24 cellular contexts compared by ENCODE assay signal in genomic region chr2:119681196-119681867, GRCh38. TPM values are rescaled to one million over a fixed set of nuclear protein-coding genes. Genes with fewer than 3 reads are reported as not detected.
DNase-seq lines count a peak whose midpoint lies in the region; ATAC-seq and TF ChIP-seq lines count a peak whose summit lies in the region.
"Had no signal": no experiment of that assay in that cellular context is flagged by ENCODE, and none has a peak within 500 bp of the region (broad histone marks: within the 10 kb centered on the region; RNA-seq: fewer than 3 reads in every experiment).

No MANE protein-coding gene starts in this region.

- ATAC-seq in stimulated activated naive CD8-positive, alpha-beta T cell treated with anti-CD3 and anti-CD28 coated beads, Interleukin-15, Interleukin-2, amounts not matched to agents 100 U/mL and 50 U/mL, for 24 hours, result no peak
- ATAC-seq in naive thymus-derived CD8-positive, alpha-beta T cell, result no peak
- ATAC-seq in GM18505 (IDR thresholded peaks at IDR 0.05; ENCODE audit: unreplicated experiment) (no peak), left lung (no peak)
- ATAC-seq: GM23338 had no signal

- no peaks in the 10 kb centered on the region for H3K27me3 Mint-ChIP-seq in stimulated activated naive CD8-positive, alpha-beta T cell treated with anti-CD3 and anti-CD28 coated beads, Interleukin-15, Interleukin-2, amounts not matched to agents 100 ng/mL and 50 ng/mL, for 24 hours
- H3K27me3 Mint-ChIP-seq in activated T-helper 1 cell treated with anti-CD3 and anti-CD28 coated beads, Interleukin-12 subunit alpha, Interleukin-12 subunit beta, Interleukin-2, Interleukin-4 antibody, amounts not matched to agents 30 ng/mL and 10 ng/mL and 1 ng/mL, durations not matched to agents 14 hours and 24 hours and 36 hours (ENCODE audit: insufficient read depth), result no peaks in the 10 kb centered on the region
- H3K27me3 Mint-ChIP-seq in naive thymus-derived CD8-positive, alpha-beta T cell, result no peaks in the 10 kb centered on the region
- H3K27me3 Mint-ChIP-seq: activated CD4-positive, alpha-beta T cell treated with anti-CD3 and anti-CD28 coated beads, Interleukin-2, amount 10 ng/mL, durations not matched to agents 7 days and 5 days had no signal

- POLR2A ChIA-PET in naive thymus-derived CD8-positive, alpha-beta T cell (lab: Charles Lee), result interaction anchor here (0.6 to 5.6 kb wide), 2 partner anchors 14 to 272 kb away, joined by 4 to 57 read pairs; no protein-coding TSS in a partner anchor

- no peak for DNase-seq in stimulated activated naive CD8-positive, alpha-beta T cell treated with anti-CD3 and anti-CD28 coated beads, Interleukin-15, Interleukin-2, amounts not matched to agents 100 U/mL and 50 U/mL, for 24 hours
- DNase-seq in activated T-helper 1 cell treated with anti-CD3 and anti-CD28 coated beads, Interleukin-12 subunit alpha, Interleukin-12 subunit beta, Interleukin-2, Interleukin-4 antibody, amounts not matched to agents 30 ng/mL and 10 ng/mL and 1 ng/mL, durations not matched to agents 14 hours and 24 hours and 36 hours (ENCODE audit: low spot score), result no peak
- no peak for DNase-seq in naive thymus-derived CD8-positive, alpha-beta T cell
- DNase-seq in cerebellar nuclear complex (lab: John Stamatoyannopoulos, UW) (no peak), left lung (no peak)
- DNase-seq: activated CD4-positive, alpha-beta T cell treated with anti-CD3 and anti-CD28 coated beads, Interleukin-2, amount 10 ng/mL, durations not matched to agents 7 days and 5 days; activated CD8-positive, alpha-beta memory T cell treated with anti-CD3 and anti-CD28 coated beads, Interleukin-2, amount 50 U/mL, for 48 hours; activated naive CD4-positive, alpha-beta T cell treated with anti-CD3 and anti-CD28 coated beads, Interleukin-2, amount 10 ng/mL, durations not matched to agents 7 days and 5 days; DMS79 treated with DMSO at 0.1 percent for 48 hours; KBM-7; kidney glomerular epithelial cell; MM.1S; NCI-H1417; NCI-H2081 treated with DMSO at 0.1 percent for 48 hours; NCI-H446; retina; stimulated activated CD4-positive, alpha-beta T cell treated with anti-CD3 and anti-CD28 coated beads, Interleukin-12 subunit alpha, Interleukin-12 subunit beta, amount 100 ng/mL, for 4 hours; stimulated activated CD4-positive, alpha-beta T cell treated with anti-CD3 and anti-CD28 coated beads, Interleukin-4, amount 100 ng/mL, for 24 hours; stimulated activated naive CD4-positive, alpha-beta T cell treated with Interleukin-2 at 50 U/mL for 16 hours had no signal

- H3K27me3 ChIP-seq in left lung, result no peaks in the 10 kb centered on the region
- H3K27me3 ChIP-seq: tibial artery had no signal

- peaks cover 0 to 12% of the 10 kb centered on the region in 2 donors for H3K36me3 ChIP-seq in left lung

- H3K4me3 Mint-ChIP-seq in stimulated activated naive CD8-positive, alpha-beta T cell treated with anti-CD3 and anti-CD28 coated beads, Interleukin-15, Interleukin-2, amounts not matched to agents 100 ng/mL and 50 ng/mL, for 24 hours, result peak overlapping the region; percentile 95
- peak overlapping the region; percentile 96 for H3K4me3 Mint-ChIP-seq in activated T-helper 1 cell treated with anti-CD3 and anti-CD28 coated beads, Interleukin-12 subunit alpha, Interleukin-12 subunit beta, Interleukin-2, Interleukin-4 antibody, amounts not matched to agents 30 ng/mL and 10 ng/mL and 1 ng/mL, durations not matched to agents 14 hours and 24 hours and 36 hours
- H3K4me3 Mint-ChIP-seq in naive thymus-derived CD8-positive, alpha-beta T cell, result peak overlapping the region in 9 of 10 donors; percentile 32 to 97 (median 61)

- peaks cover 8 to 14% of the 10 kb centered on the region in 2 donors for H3K4me1 ChIP-seq in left lung

- peaks cover 12% of the 10 kb centered on the region for H3K36me3 Mint-ChIP-seq in stimulated activated naive CD8-positive, alpha-beta T cell treated with anti-CD3 and anti-CD28 coated beads, Interleukin-15, Interleukin-2, amounts not matched to agents 100 ng/mL and 50 ng/mL, for 24 hours (ENCODE audit: low read depth)
- H3K36me3 Mint-ChIP-seq in activated T-helper 1 cell treated with anti-CD3 and anti-CD28 coated beads, Interleukin-12 subunit alpha, Interleukin-12 subunit beta, Interleukin-2, Interleukin-4 antibody, amounts not matched to agents 30 ng/mL and 10 ng/mL and 1 ng/mL, durations not matched to agents 14 hours and 24 hours and 36 hours (ENCODE audit: low read depth), result peaks cover 9% of the 10 kb centered on the region
- peaks cover 0 to 17% (median 0%) of the 10 kb centered on the region in 3 donors for H3K36me3 Mint-ChIP-seq in naive thymus-derived CD8-positive, alpha-beta T cell

- TF ChIP-seq CTCF in left lung (IDR thresholded peaks at IDR 0.05), result no peak

- H3K9me3 ChIP-seq in left lung, result no peaks in the 10 kb centered on the region
- H3K9me3 ChIP-seq: tibial artery had no signal

- H3K9me3 Mint-ChIP-seq in stimulated activated naive CD8-positive, alpha-beta T cell treated with anti-CD3 and anti-CD28 coated beads, Interleukin-15, Interleukin-2, amounts not matched to agents 100 ng/mL and 50 ng/mL, for 24 hours, result no peaks in the 10 kb centered on the region
- H3K9me3 Mint-ChIP-seq in activated T-helper 1 cell treated with anti-CD3 and anti-CD28 coated beads, Interleukin-12 subunit alpha, Interleukin-12 subunit beta, Interleukin-2, Interleukin-4 antibody, amounts not matched to agents 30 ng/mL and 10 ng/mL and 1 ng/mL, durations not matched to agents 14 hours and 24 hours and 36 hours, result no peaks in the 10 kb centered on the region
- H3K9me3 Mint-ChIP-seq in naive thymus-derived CD8-positive, alpha-beta T cell, result peaks cover 0 to 4% (median 0%) of the 10 kb centered on the region in 9 donors
- H3K9me3 Mint-ChIP-seq: activated CD4-positive, alpha-beta T cell treated with anti-CD3 and anti-CD28 coated beads, Interleukin-2, amount 10 ng/mL, durations not matched to agents 7 days and 5 days; activated naive CD4-positive, alpha-beta T cell treated with anti-CD3 and anti-CD28 coated beads, Interleukin-2, amount 10 ng/mL, durations not matched to agents 7 days and 5 days; GM23338 had no signal

- H3K27ac ChIP-seq in left lung, result no peak overlapping the region
- H3K27ac ChIP-seq: RWPE1, tibial artery had no signal

- no peak for TF ChIP-seq POLR2A in GM18505 (IDR thresholded peaks at IDR 0.05; ENCODE audit: borderline replicate concordance, extremely low read depth, insufficient read depth, insufficient read length)

- peaks cover 31% of the 10 kb centered on the region for H3K4me1 Mint-ChIP-seq in stimulated activated naive CD8-positive, alpha-beta T cell treated with anti-CD3 and anti-CD28 coated beads, Interleukin-15, Interleukin-2, amounts not matched to agents 100 ng/mL and 50 ng/mL, for 24 hours (ENCODE audit: low read depth)
- H3K4me1 Mint-ChIP-seq in activated T-helper 1 cell treated with anti-CD3 and anti-CD28 coated beads, Interleukin-12 subunit alpha, Interleukin-12 subunit beta, Interleukin-2, Interleukin-4 antibody, amounts not matched to agents 30 ng/mL and 10 ng/mL and 1 ng/mL, durations not matched to agents 14 hours and 24 hours and 36 hours (ENCODE audit: low read depth), result peaks cover 26% of the 10 kb centered on the region
- H3K4me1 Mint-ChIP-seq in naive thymus-derived CD8-positive, alpha-beta T cell, result peaks cover 26 to 52% (median 42%) of the 10 kb centered on the region in 4 donors

- no peak overlapping the region for H3K4me3 ChIP-seq in left lung
- H3K4me3 ChIP-seq: tibial artery had no signal

- no peak overlapping the region for H3K27ac Mint-ChIP-seq in stimulated activated naive CD8-positive, alpha-beta T cell treated with anti-CD3 and anti-CD28 coated beads, Interleukin-15, Interleukin-2, amounts not matched to agents 100 ng/mL and 50 ng/mL, for 24 hours
- no peak overlapping the region for H3K27ac Mint-ChIP-seq in activated T-helper 1 cell treated with anti-CD3 and anti-CD28 coated beads, Interleukin-12 subunit alpha, Interleukin-12 subunit beta, Interleukin-2, Interleukin-4 antibody, amounts not matched to agents 30 ng/mL and 10 ng/mL and 1 ng/mL, durations not matched to agents 14 hours and 24 hours and 36 hours
- H3K27ac Mint-ChIP-seq in naive thymus-derived CD8-positive, alpha-beta T cell, result peak overlapping the region in 1 of 10 donors; percentile 43
- H3K27ac Mint-ChIP-seq: activated CD4-positive, alpha-beta T cell treated with anti-CD3 and anti-CD28 coated beads, Interleukin-2, amount 10 ng/mL, durations not matched to agents 7 days and 5 days; GM23338 had no signal

- intact Hi-C loops in activated T-helper 1 cell treated with anti-CD3 and anti-CD28 coated beads, Interleukin-12 subunit alpha, Interleukin-12 subunit beta, Interleukin-2, Interleukin-4 antibody, amounts not matched to agents 30 ng/mL and 10 ng/mL and 1 ng/mL, durations not matched to agents 14 hours and 24 hours and 36 hours (cut with micrococcal nuclease), result no loop called here
- intact Hi-C loops in left lung (cut with DNase I), result no loop called here

RNA-seq across cellular contexts. Expression of gene TMEM177, which starts 2.3 kb away (rescaled TPM):
- 16.6 and 17.4 TPM in 2 replicates for total RNA-seq in activated T-helper 1 cell treated with anti-CD3 and anti-CD28 coated beads, Interleukin-12 subunit alpha, Interleukin-12 subunit beta, Interleukin-2, Interleukin-4 antibody, amounts not matched to agents 30 ng/mL and 10 ng/mL and 1 ng/mL, durations not matched to agents 14 hours and 24 hours and 36 hours
- 10 to 100 TPM; 17.8 to 18.3 TPM for total RNA-seq in naive thymus-derived CD8-positive, alpha-beta T cell
- polyA plus RNA-seq in naive thymus-derived CD8-positive, alpha-beta T cell, result 10 to 100 TPM; 10.2 to 18.2 (median 15.5) TPM
- 1 to 10 TPM; 7.5 to 9.7 TPM for total RNA-seq in left lung
